In genomic region chr3:122100591-122101491, GRCh38 we compare ENCODE assay signal across 9 cellular contexts. TPM values are rescaled to one million over a fixed set of nuclear protein-coding genes. Genes with fewer than 3 reads are reported as not detected.
DNase-seq lines count a peak whose midpoint lies in the region; ATAC-seq and TF ChIP-seq lines count a peak whose summit lies in the region.
"Had no signal": no experiment of that assay in that cellular context is flagged by ENCODE, and none has a peak within 500 bp of the region (broad histone marks: within the 10 kb centered on the region; RNA-seq: fewer than 3 reads in every experiment).

No MANE protein-coding gene starts in this region.

- POLR2A ChIA-PET in HEK293T (lab: Yijun Ruan, JAX): no interaction called here

- ATAC-seq in activated CD8-positive, alpha-beta memory T cell treated with anti-CD3 and anti-CD28 coated beads, Interleukin-2, amount 10 ng/mL, durations not matched to agents 7 days and 5 days: peak; percentile 78
- ATAC-seq in HG02759 (IDR thresholded peaks at IDR 0.05; ENCODE audit: unreplicated experiment): peak; percentile 27
- ATAC-seq in GM18873 (IDR thresholded peaks at IDR 0.05; ENCODE audit: low FRiP score, unreplicated experiment): no peak

- H3K27me3 Mint-ChIP-seq in activated CD8-positive, alpha-beta memory T cell treated with anti-CD3 and anti-CD28 coated beads, Interleukin-2, amount 10 ng/mL, durations not matched to agents 7 days and 5 days: no peaks in the 10 kb centered on the region
- no peaks in the 10 kb centered on the region for H3K27me3 Mint-ChIP-seq in T-helper 2 cell treated with Interferon-gamma antibody and Interleukin-4, amounts not matched to agents 5 μg/mL and 100 μg/mL, for 36 hours (ENCODE audit: low read depth)

- CTCF ChIA-PET in activated CD8-positive, alpha-beta memory T cell treated with anti-CD3 and anti-CD28 coated beads, Interleukin-2, amount 10 ng/mL, durations not matched to agents 7 days and 5 days (lab: Charles Lee): interaction anchor here (0.6 to 6.4 kb wide), 37 partner anchors 9 to 927 kb away, joined by 3 to 80 read pairs (median 4); partner anchors contain the start of genes FAM162A, HCLS1, PARP14 and POLQ
- CTCF ChIA-PET in HEK293T (lab: Yijun Ruan, JAX): interaction anchor here (0.6 to 1.4 kb wide), 4 partner anchors 12 to 466 kb away, joined by 3 to 6 read pairs (median 4); no protein-coding TSS in a partner anchor

- H3K36me3 Mint-ChIP-seq in activated CD8-positive, alpha-beta memory T cell treated with anti-CD3 and anti-CD28 coated beads, Interleukin-2, amount 10 ng/mL, durations not matched to agents 7 days and 5 days: peaks cover 9% of the 10 kb centered on the region
- no peaks in the 10 kb centered on the region for H3K36me3 Mint-ChIP-seq in T-helper 2 cell treated with Interferon-gamma antibody and Interleukin-4, amounts not matched to agents 5 μg/mL and 100 μg/mL, for 36 hours (ENCODE audit: low read depth)

- DNase-seq in activated CD8-positive, alpha-beta memory T cell treated with anti-CD3 and anti-CD28 coated beads, Interleukin-2, amount 10 ng/mL, durations not matched to agents 7 days and 5 days: peak; percentile 87
- DNase-seq in activated CD8-positive, alpha-beta memory T cell treated with anti-CD3 and anti-CD28 coated beads, Interleukin-2, amount 50 U/mL, for 48 hours: no peak
- peak; percentile 59 for DNase-seq in T-helper 2 cell treated with Interferon-gamma antibody and Interleukin-4, amounts not matched to agents 5 μg/mL and 100 μg/mL, for 36 hours (ENCODE audit: low spot score)
- DNase-seq in stimulated activated CD4-positive, alpha-beta T cell treated with anti-CD3 and anti-CD28 coated beads, TNF-alpha, amount 100 ng/mL, for 24 hours (ENCODE audit: low read depth in 3 of 3): peak in 2 of 3 experiments; percentile 17 to 19
- DNase-seq in HEK293T (ENCODE audit: extremely low spot score): no peak
- DNase-seq in activated CD4-positive, CD25-positive, alpha-beta regulatory T cell (lab: John Stamatoyannopoulos, UW): no peak

- peaks cover 32% of the 10 kb centered on the region for H3K4me1 Mint-ChIP-seq in activated CD8-positive, alpha-beta memory T cell treated with anti-CD3 and anti-CD28 coated beads, Interleukin-2, amount 10 ng/mL, durations not matched to agents 7 days and 5 days
- peaks cover 26% of the 10 kb centered on the region for H3K4me1 Mint-ChIP-seq in T-helper 2 cell treated with Interferon-gamma antibody and Interleukin-4, amounts not matched to agents 5 μg/mL and 100 μg/mL, for 36 hours (ENCODE audit: low read depth)

- H3K27ac Mint-ChIP-seq in activated CD8-positive, alpha-beta memory T cell treated with anti-CD3 and anti-CD28 coated beads, Interleukin-2, amount 10 ng/mL, durations not matched to agents 7 days and 5 days: no peak overlapping the region
- H3K27ac Mint-ChIP-seq in T-helper 2 cell treated with Interferon-gamma antibody and Interleukin-4, amounts not matched to agents 5 μg/mL and 100 μg/mL, for 36 hours: peak overlapping the region; percentile 93

- peak overlapping the region; percentile 64 for H3K4me3 Mint-ChIP-seq in activated CD8-positive, alpha-beta memory T cell treated with anti-CD3 and anti-CD28 coated beads, Interleukin-2, amount 10 ng/mL, durations not matched to agents 7 days and 5 days
- H3K4me3 Mint-ChIP-seq in T-helper 2 cell treated with Interferon-gamma antibody and Interleukin-4, amounts not matched to agents 5 μg/mL and 100 μg/mL, for 36 hours: peak overlapping the region; percentile 69

- no peaks in the 10 kb centered on the region for H3K9me3 Mint-ChIP-seq in activated CD8-positive, alpha-beta memory T cell treated with anti-CD3 and anti-CD28 coated beads, Interleukin-2, amount 10 ng/mL, durations not matched to agents 7 days and 5 days (ENCODE audit: low read depth)
- no peaks in the 10 kb centered on the region for H3K9me3 Mint-ChIP-seq in T-helper 2 cell treated with Interferon-gamma antibody and Interleukin-4, amounts not matched to agents 5 μg/mL and 100 μg/mL, for 36 hours

TF ChIP-seq in HEK293T, 16 proteins besides CTCF, POLR2A, EP300 and RAD21:
- TF ChIP-seq CTBP1 (IDR thresholded peaks at IDR 0.05; ENCODE audit: borderline replicate concordance) (no peak), SP1 (IDR thresholded peaks at IDR 0.05) (no peak), FOXA1 (IDR thresholded peaks at IDR 0.05) (no peak), TARDBP (IDR thresholded peaks at IDR 0.05) (no peak), SUZ12 (IDR thresholded peaks at IDR 0.05) (no peak), L3MBTL2 (conservative IDR thresholded peaks at IDR 0.05) (no peak), HDGF (IDR thresholded peaks at IDR 0.05; ENCODE audit: borderline replicate concordance) (no peak), FOXK2 (IDR thresholded peaks at IDR 0.05) (no peak), FOXM1 (IDR thresholded peaks at IDR 0.05; ENCODE audit: borderline replicate concordance) (no peak), ARNT (IDR thresholded peaks at IDR 0.05) (no peak), LEF1 (IDR thresholded peaks at IDR 0.05; ENCODE audit: borderline replicate concordance) (no peak), NFRKB (IDR thresholded peaks at IDR 0.05) (no peak), ELF4 (IDR thresholded peaks at IDR 0.05) (no peak), BHLHE40 (IDR thresholded peaks at IDR 0.05; ENCODE audit: borderline replicate concordance) (no peak), PKNOX1 (IDR thresholded peaks at IDR 0.05) (no peak), ZNF384 (IDR thresholded peaks at IDR 0.05) (no peak)

RNA-seq across cellular contexts. Expression of gene CD86, which starts 45.7 kb away (rescaled TPM):
- 10 to 100 TPM; 23.4 to 25.3 TPM for total RNA-seq in activated CD8-positive, alpha-beta memory T cell treated with anti-CD3 and anti-CD28 coated beads, Interleukin-2, amount 10 ng/mL, durations not matched to agents 7 days and 5 days
- total RNA-seq: SJSA1 had no signal

Comparison
In these comparisons a context has a peak if more than half of its experiments do, and no peak if none do; other contexts are left out.
1. DNase-seq: peak in activated CD8-positive, alpha-beta memory T cell treated with anti-CD3 and anti-CD28 coated beads, Interleukin-2, amount 10 ng/mL, durations not matched to agents 7 days and 5 days (single experiment), T-helper 2 cell treated with Interferon-gamma antibody and Interleukin-4, amounts not matched to agents 5 μg/mL and 100 μg/mL, for 36 hours (single experiment) and stimulated activated CD4-positive, alpha-beta T cell treated with anti-CD3 and anti-CD28 coated beads, TNF-alpha, amount 100 ng/mL, for 24 hours (2 of 3); none in activated CD8-positive, alpha-beta memory T cell treated with anti-CD3 and anti-CD28 coated beads, Interleukin-2, amount 50 U/mL, for 48 hours (single experiment), HEK293T (single experiment) and activated CD4-positive, CD25-positive, alpha-beta regulatory T cell (0 of 4).